Comparison of ENCODE assay signal across 10 cellular contexts in the genomic region with DNA sequence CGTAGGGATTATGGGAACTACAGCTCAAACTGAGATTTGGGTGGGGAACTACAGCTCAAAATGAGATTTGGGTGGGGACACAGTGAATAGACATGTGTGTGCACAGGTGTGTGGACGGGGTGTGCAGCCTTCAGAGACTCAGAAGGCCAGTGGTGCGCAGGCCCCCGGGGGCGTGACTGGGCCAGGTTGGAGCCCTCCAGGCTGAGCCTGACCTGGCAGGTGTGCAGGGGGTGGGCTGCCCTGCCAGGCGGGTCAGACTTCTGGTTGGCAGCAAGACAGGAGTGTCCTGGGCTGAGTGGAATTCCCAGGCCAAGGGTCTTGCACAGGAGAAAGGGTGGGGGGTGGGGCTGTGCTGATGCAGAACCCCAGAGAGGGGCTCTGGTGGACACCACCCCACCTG. TPM values are rescaled to one million over a fixed set of nuclear protein-coding genes. Genes with fewer than 3 reads are reported as not detected.
"Had no signal": no experiment of that assay in that cellular context is flagged by ENCODE, and none has a peak within 500 bp of the region (broad histone marks: within the 10 kb centered on the region; RNA-seq: fewer than 3 reads in every experiment).

No MANE protein-coding gene starts in this region.

- H3K4me3 ChIP-seq: GM23248, GM23338, HAP-1 had no signal

- H3K27ac ChIP-seq: GM23248 had no signal

- ATAC-seq: GM23338, HCT116 had no signal

- H3K27ac Mint-ChIP-seq: GM23338, HFFc6 had no signal

- H2AFZ ChIP-seq: GM23248, GM23338 had no signal

- FAIRE-seq: H1, H54 had no signal

- H3K4me1 Mint-ChIP-seq: GM23338 had no signal

- H3K9ac ChIP-seq: GM23248 had no signal

- H3K4me2 ChIP-seq: GM23338 had no signal

- H3K4me1 ChIP-seq: HAP-1 had no signal

- H3K9me3 Mint-ChIP-seq: GM23338, H9, HFFc6 had no signal

- H3K9me3 ChIP-seq: HAP-1 had no signal

- H3K4me3 Mint-ChIP-seq: GM23338, H9, HFFc6 had no signal

- DNase-seq: GM23248, GOT3, H9, HCEC 1CT, HFFc6 had no signal

- H3K36me3 ChIP-seq: HAP-1 had no signal

RNA-seq across cellular contexts. Expression of a gene that starts 43.0 kb away (rescaled TPM):
- total RNA-seq: GM23248 had no signal
- polyA plus RNA-seq: GM23248 had no signal
